ENCODE assay signal across 2 cellular contexts in the genomic region with DNA sequence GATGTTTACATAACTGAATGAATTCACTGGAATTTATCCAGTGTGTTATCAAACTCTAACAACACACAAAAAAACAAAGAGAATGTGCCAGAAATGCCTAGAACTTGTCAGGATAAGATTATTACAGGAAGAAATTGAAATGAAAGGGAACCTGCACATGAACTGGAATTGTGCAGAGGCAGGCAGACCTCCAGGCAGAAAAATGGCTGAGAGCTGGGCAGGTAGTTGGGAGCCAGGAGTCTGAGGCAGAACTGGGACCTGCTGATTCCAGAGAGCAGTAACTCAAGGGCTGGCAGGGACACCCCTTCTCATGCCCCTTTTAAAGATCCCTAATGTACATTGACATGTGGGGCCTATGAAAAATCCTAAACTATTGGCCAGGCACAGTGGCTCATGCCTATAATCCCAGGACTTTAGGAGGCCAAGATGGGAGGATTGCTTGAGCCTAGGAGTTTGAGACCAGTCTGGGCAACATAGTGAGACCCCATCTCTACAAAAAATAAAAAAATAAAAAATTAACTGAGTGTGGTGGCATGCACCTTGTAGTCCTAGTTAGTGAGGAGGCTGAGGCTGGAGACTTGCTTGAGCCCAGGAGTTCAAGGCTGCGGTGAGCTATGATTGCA.
TF ChIP-seq lines count a peak whose summit lies in the region.

No MANE protein-coding gene starts in this region.

TF ChIP-seq in A549, 52 proteins besides CTCF, POLR2A, EP300 and RAD21 (continued from another document):
- TF ChIP-seq, protein P1, sequence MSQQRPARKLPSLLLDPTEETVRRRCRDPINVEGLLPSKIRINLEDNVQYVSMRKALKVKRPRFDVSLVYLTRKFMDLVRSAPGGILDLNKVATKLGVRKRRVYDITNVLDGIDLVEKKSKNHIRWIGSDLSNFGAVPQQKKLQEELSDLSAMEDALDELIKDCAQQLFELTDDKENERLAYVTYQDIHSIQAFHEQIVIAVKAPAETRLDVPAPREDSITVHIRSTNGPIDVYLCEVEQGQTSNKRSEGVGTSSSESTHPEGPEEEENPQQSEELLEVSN (IDR thresholded peaks at IDR 0.05; ENCODE audit: borderline replicate concordance, low read depth) = no peak
- TF ChIP-seq ESRRA (IDR thresholded peaks at IDR 0.05; ENCODE audit: borderline replicate concordance, low read length) = no peak
- TF ChIP-seq HOXB13 (CRISPR knock-in tag; IDR thresholded peaks at IDR 0.05; ENCODE audit: low read depth) = no peak
- TF ChIP-seq FOSL2 (IDR thresholded peaks at IDR 0.05) = no peak
- TF ChIP-seq FOSL2 (CRISPR knock-in tag; IDR thresholded peaks at IDR 0.05) = no peak
- no peak for TF ChIP-seq NFE2L2 (conservative IDR thresholded peaks at IDR 0.05; ENCODE audit: low read length)
- TF ChIP-seq RCOR1 (IDR thresholded peaks at IDR 0.05; ENCODE audit: low read depth, low read length) = no peak
- TF ChIP-seq TFCP2L1 (CRISPR knock-in tag; IDR thresholded peaks at IDR 0.05) = no peak
- TF ChIP-seq MAZ (IDR thresholded peaks at IDR 0.05; ENCODE audit: borderline replicate concordance, low read depth, low read length) = no peak
- TF ChIP-seq POLR2AphosphoS2 (conservative IDR thresholded peaks at IDR 0.05; ENCODE audit: low read length) = no peak
- TF ChIP-seq, protein P2, sequence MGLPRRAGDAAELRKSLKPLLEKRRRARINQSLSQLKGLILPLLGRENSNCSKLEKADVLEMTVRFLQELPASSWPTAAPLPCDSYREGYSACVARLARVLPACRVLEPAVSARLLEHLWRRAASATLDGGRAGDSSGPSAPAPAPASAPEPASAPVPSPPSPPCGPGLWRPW (IDR thresholded peaks at IDR 0.05) = no peak
- TF ChIP-seq SREBF2 (IDR thresholded peaks at IDR 0.05) = no peak
- TF ChIP-seq, protein P3, sequence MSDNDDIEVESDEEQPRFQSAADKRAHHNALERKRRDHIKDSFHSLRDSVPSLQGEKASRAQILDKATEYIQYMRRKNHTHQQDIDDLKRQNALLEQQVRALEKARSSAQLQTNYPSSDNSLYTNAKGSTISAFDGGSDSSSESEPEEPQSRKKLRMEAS (IDR thresholded peaks at IDR 0.05) = no peak
- no peak for TF ChIP-seq KDM5A (IDR thresholded peaks at IDR 0.05)
- TF ChIP-seq ZNF302 (CRISPR knock-in tag; IDR thresholded peaks at IDR 0.05) = no peak
- TF ChIP-seq ZSCAN20 (CRISPR knock-in tag; IDR thresholded peaks at IDR 0.05) = no peak
- TF ChIP-seq, protein P4, sequence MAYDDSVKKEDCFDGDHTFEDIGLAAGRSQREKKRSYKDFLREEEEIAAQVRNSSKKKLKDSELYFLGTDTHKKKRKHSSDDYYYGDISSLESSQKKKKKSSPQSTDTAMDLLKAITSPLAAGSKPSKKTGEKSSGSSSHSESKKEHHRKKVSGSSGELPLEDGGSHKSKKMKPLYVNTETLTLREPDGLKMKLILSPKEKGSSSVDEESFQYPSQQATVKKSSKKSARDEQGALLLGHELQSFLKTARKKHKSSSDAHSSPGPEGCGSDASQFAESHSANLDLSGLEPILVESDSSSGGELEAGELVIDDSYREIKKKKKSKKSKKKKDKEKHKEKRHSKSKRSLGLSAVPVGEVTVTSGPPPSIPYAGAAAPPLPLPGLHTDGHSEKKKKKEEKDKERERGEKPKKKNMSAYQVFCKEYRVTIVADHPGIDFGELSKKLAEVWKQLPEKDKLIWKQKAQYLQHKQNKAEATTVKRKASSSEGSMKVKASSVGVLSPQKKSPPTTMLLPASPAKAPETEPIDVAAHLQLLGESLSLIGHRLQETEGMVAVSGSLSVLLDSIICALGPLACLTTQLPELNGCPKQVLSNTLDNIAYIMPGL (CRISPR knock-in tag; IDR thresholded peaks at IDR 0.05; ENCODE audit: borderline replicate concordance) = no peak
- TF ChIP-seq PHF8 (IDR thresholded peaks at IDR 0.05; ENCODE audit: borderline replicate concordance, low read depth) = no peak
- TF ChIP-seq HDAC2 (IDR thresholded peaks at IDR 0.05) = no peak
- TF ChIP-seq CEBPB (IDR thresholded peaks at IDR 0.05) = no peak

TF ChIP-seq in IMR-90, 13 proteins besides CTCF, POLR2A, EP300 and RAD21 (continued from another document):
- TF ChIP-seq, protein P5, sequence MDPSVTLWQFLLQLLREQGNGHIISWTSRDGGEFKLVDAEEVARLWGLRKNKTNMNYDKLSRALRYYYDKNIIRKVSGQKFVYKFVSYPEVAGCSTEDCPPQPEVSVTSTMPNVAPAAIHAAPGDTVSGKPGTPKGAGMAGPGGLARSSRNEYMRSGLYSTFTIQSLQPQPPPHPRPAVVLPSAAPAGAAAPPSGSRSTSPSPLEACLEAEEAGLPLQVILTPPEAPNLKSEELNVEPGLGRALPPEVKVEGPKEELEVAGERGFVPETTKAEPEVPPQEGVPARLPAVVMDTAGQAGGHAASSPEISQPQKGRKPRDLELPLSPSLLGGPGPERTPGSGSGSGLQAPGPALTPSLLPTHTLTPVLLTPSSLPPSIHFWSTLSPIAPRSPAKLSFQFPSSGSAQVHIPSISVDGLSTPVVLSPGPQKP (IDR thresholded peaks at IDR 0.05; ENCODE audit: borderline replicate concordance, low read depth, low read length) = no peak
- TF ChIP-seq MAZ (IDR thresholded peaks at IDR 0.05; ENCODE audit: borderline replicate concordance, low read depth, low read length) (no peak), BHLHE40 (IDR thresholded peaks at IDR 0.05; ENCODE audit: low read depth, low read length) (no peak), RCOR1 (IDR thresholded peaks at IDR 0.05; ENCODE audit: insufficient replicate concordance, low read length) (no peak)
